ENCODE assay signal across 1 cellular context in the genomic region with DNA sequence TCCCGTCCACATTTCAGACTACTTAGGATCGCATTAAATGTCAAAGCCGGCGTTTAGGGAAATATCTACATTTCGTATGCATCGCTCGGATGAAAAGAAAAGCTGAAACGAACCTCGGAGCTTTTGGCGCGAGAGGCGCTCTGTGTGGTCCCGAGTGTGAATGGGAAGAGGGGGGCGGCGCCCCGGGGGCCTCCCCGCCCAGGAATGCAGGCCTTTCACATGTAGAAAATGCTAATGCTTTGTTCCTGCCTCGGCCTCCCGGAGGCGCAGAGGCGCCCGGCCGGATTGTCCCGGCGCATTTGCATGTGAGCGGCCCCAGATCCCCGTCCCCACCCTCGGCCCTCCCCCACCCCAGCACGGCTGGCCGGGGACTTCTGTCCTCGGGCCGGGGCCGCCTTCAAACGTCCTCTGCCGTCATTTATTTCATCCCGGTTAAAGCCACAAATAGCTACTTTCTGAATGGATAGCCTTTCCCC.
A peak's percentile ranks its signal among the peaks of the same experiment; 100 is the strongest.
TF ChIP-seq lines count a peak whose summit lies in the region.

No MANE protein-coding gene starts in this region.

TF ChIP-seq in WTC11, 78 proteins besides CTCF, POLR2A, EP300 and RAD21 (continued from another document):
- TF ChIP-seq, protein P1, sequence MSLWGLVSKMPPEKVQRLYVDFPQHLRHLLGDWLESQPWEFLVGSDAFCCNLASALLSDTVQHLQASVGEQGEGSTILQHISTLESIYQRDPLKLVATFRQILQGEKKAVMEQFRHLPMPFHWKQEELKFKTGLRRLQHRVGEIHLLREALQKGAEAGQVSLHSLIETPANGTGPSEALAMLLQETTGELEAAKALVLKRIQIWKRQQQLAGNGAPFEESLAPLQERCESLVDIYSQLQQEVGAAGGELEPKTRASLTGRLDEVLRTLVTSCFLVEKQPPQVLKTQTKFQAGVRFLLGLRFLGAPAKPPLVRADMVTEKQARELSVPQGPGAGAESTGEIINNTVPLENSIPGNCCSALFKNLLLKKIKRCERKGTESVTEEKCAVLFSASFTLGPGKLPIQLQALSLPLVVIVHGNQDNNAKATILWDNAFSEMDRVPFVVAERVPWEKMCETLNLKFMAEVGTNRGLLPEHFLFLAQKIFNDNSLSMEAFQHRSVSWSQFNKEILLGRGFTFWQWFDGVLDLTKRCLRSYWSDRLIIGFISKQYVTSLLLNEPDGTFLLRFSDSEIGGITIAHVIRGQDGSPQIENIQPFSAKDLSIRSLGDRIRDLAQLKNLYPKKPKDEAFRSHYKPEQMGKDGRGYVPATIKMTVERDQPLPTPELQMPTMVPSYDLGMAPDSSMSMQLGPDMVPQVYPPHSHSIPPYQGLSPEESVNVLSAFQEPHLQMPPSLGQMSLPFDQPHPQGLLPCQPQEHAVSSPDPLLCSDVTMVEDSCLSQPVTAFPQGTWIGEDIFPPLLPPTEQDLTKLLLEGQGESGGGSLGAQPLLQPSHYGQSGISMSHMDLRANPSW (CRISPR knock-in tag; conservative IDR thresholded peaks at IDR 0.05; ENCODE audit: low read depth), result no peak
- no peak for TF ChIP-seq ZNF138 (CRISPR knock-in tag; conservative IDR thresholded peaks at IDR 0.05)
- TF ChIP-seq, protein P2, sequence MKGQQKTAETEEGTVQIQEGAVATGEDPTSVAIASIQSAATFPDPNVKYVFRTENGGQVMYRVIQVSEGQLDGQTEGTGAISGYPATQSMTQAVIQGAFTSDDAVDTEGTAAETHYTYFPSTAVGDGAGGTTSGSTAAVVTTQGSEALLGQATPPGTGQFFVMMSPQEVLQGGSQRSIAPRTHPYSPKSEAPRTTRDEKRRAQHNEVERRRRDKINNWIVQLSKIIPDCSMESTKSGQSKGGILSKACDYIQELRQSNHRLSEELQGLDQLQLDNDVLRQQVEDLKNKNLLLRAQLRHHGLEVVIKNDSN (CRISPR knock-in tag; IDR thresholded peaks at IDR 0.05), result no peak
- TF ChIP-seq ZNF219 (CRISPR knock-in tag; IDR thresholded peaks at IDR 0.05; ENCODE audit: borderline replicate concordance), result no peak
- TF ChIP-seq, protein P3, sequence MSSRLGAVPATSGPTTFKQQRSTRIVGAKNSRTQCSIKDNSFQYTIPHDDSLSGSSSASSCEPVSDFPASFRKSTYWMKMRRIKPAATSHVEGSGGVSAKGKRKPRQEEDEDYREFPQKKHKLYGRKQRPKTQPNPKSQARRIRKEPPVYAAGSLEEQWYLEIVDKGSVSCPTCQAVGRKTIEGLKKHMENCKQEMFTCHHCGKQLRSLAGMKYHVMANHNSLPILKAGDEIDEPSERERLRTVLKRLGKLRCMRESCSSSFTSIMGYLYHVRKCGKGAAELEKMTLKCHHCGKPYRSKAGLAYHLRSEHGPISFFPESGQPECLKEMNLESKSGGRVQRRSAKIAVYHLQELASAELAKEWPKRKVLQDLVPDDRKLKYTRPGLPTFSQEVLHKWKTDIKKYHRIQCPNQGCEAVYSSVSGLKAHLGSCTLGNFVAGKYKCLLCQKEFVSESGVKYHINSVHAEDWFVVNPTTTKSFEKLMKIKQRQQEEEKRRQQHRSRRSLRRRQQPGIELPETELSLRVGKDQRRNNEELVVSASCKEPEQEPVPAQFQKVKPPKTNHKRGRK (CRISPR knock-in tag; IDR thresholded peaks at IDR 0.05; ENCODE audit: borderline replicate concordance), result no peak
- TF ChIP-seq SMAD3 (CRISPR knock-in tag; IDR thresholded peaks at IDR 0.05; ENCODE audit: borderline replicate concordance), result 0 out of 2 replicates have a peak, but pooled peaks have one; percentile 21
- no peak for TF ChIP-seq MXD4 (CRISPR knock-in tag; IDR thresholded peaks at IDR 0.05; ENCODE audit: borderline replicate concordance)
- TF ChIP-seq, protein P4, sequence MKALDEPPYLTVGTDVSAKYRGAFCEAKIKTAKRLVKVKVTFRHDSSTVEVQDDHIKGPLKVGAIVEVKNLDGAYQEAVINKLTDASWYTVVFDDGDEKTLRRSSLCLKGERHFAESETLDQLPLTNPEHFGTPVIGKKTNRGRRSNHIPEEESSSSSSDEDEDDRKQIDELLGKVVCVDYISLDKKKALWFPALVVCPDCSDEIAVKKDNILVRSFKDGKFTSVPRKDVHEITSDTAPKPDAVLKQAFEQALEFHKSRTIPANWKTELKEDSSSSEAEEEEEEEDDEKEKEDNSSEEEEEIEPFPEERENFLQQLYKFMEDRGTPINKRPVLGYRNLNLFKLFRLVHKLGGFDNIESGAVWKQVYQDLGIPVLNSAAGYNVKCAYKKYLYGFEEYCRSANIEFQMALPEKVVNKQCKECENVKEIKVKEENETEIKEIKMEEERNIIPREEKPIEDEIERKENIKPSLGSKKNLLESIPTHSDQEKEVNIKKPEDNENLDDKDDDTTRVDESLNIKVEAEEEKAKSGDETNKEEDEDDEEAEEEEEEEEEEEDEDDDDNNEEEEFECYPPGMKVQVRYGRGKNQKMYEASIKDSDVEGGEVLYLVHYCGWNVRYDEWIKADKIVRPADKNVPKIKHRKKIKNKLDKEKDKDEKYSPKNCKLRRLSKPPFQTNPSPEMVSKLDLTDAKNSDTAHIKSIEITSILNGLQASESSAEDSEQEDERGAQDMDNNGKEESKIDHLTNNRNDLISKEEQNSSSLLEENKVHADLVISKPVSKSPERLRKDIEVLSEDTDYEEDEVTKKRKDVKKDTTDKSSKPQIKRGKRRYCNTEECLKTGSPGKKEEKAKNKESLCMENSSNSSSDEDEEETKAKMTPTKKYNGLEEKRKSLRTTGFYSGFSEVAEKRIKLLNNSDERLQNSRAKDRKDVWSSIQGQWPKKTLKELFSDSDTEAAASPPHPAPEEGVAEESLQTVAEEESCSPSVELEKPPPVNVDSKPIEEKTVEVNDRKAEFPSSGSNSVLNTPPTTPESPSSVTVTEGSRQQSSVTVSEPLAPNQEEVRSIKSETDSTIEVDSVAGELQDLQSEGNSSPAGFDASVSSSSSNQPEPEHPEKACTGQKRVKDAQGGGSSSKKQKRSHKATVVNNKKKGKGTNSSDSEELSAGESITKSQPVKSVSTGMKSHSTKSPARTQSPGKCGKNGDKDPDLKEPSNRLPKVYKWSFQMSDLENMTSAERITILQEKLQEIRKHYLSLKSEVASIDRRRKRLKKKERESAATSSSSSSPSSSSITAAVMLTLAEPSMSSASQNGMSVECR (CRISPR knock-in tag; IDR thresholded peaks at IDR 0.05; ENCODE audit: borderline replicate concordance), result no peak
- no peak for TF ChIP-seq TCF7 (CRISPR knock-in tag; IDR thresholded peaks at IDR 0.05; ENCODE audit: low read depth)
- no peak for TF ChIP-seq IRF2 (CRISPR knock-in tag; IDR thresholded peaks at IDR 0.05; ENCODE audit: borderline replicate concordance, low read depth)
- TF ChIP-seq, protein P5, sequence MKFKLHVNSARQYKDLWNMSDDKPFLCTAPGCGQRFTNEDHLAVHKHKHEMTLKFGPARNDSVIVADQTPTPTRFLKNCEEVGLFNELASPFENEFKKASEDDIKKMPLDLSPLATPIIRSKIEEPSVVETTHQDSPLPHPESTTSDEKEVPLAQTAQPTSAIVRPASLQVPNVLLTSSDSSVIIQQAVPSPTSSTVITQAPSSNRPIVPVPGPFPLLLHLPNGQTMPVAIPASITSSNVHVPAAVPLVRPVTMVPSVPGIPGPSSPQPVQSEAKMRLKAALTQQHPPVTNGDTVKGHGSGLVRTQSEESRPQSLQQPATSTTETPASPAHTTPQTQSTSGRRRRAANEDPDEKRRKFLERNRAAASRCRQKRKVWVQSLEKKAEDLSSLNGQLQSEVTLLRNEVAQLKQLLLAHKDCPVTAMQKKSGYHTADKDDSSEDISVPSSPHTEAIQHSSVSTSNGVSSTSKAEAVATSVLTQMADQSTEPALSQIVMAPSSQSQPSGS (CRISPR knock-in tag; IDR thresholded peaks at IDR 0.05; ENCODE audit: borderline replicate concordance, low read depth), result no peak
- no peak; the same call in 1 of the 2 replicates for TF ChIP-seq ETV6 (CRISPR knock-in tag; IDR thresholded peaks at IDR 0.05)
- peak; percentile 75 for TF ChIP-seq CBFB (CRISPR knock-in tag; IDR thresholded peaks at IDR 0.05; ENCODE audit: low read depth)
- TF ChIP-seq, protein P6, sequence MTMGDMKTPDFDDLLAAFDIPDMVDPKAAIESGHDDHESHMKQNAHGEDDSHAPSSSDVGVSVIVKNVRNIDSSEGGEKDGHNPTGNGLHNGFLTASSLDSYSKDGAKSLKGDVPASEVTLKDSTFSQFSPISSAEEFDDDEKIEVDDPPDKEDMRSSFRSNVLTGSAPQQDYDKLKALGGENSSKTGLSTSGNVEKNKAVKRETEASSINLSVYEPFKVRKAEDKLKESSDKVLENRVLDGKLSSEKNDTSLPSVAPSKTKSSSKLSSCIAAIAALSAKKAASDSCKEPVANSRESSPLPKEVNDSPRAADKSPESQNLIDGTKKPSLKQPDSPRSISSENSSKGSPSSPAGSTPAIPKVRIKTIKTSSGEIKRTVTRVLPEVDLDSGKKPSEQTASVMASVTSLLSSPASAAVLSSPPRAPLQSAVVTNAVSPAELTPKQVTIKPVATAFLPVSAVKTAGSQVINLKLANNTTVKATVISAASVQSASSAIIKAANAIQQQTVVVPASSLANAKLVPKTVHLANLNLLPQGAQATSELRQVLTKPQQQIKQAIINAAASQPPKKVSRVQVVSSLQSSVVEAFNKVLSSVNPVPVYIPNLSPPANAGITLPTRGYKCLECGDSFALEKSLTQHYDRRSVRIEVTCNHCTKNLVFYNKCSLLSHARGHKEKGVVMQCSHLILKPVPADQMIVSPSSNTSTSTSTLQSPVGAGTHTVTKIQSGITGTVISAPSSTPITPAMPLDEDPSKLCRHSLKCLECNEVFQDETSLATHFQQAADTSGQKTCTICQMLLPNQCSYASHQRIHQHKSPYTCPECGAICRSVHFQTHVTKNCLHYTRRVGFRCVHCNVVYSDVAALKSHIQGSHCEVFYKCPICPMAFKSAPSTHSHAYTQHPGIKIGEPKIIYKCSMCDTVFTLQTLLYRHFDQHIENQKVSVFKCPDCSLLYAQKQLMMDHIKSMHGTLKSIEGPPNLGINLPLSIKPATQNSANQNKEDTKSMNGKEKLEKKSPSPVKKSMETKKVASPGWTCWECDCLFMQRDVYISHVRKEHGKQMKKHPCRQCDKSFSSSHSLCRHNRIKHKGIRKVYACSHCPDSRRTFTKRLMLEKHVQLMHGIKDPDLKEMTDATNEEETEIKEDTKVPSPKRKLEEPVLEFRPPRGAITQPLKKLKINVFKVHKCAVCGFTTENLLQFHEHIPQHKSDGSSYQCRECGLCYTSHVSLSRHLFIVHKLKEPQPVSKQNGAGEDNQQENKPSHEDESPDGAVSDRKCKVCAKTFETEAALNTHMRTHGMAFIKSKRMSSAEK (CRISPR knock-in tag; IDR thresholded peaks at IDR 0.05; ENCODE audit: borderline replicate concordance), result no peak
- 0 out of 2 replicates have a peak, but pooled peaks have one; percentile 41 for TF ChIP-seq SP1 (CRISPR knock-in tag; conservative IDR thresholded peaks at IDR 0.05)
- no peak for TF ChIP-seq NR1H2 (CRISPR knock-in tag; IDR thresholded peaks at IDR 0.05)
- TF ChIP-seq, protein P7, sequence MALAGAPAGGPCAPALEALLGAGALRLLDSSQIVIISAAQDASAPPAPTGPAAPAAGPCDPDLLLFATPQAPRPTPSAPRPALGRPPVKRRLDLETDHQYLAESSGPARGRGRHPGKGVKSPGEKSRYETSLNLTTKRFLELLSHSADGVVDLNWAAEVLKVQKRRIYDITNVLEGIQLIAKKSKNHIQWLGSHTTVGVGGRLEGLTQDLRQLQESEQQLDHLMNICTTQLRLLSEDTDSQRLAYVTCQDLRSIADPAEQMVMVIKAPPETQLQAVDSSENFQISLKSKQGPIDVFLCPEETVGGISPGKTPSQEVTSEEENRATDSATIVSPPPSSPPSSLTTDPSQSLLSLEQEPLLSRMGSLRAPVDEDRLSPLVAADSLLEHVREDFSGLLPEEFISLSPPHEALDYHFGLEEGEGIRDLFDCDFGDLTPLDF (CRISPR knock-in tag; IDR thresholded peaks at IDR 0.05), result 0 out of 2 replicates have a peak, but pooled peaks have one; percentile 67
- TF ChIP-seq ZNF121 (CRISPR knock-in tag; IDR thresholded peaks at IDR 0.05), result peak; percentile 45; the same call in 1 of the 2 replicates
- TF ChIP-seq NFYB (CRISPR knock-in tag; conservative IDR thresholded peaks at IDR 0.05; ENCODE audit: low read depth), result no peak
- no peak for TF ChIP-seq HMGA2 (CRISPR knock-in tag; IDR thresholded peaks at IDR 0.05)
- TF ChIP-seq RELA (CRISPR knock-in tag; IDR thresholded peaks at IDR 0.05; ENCODE audit: borderline replicate concordance), result no peak
- no peak for TF ChIP-seq NR2C2 (CRISPR knock-in tag; IDR thresholded peaks at IDR 0.05)
- peak; percentile 93 for TF ChIP-seq ZNF423 (CRISPR knock-in tag; IDR thresholded peaks at IDR 0.05)
- TF ChIP-seq TEAD1 (CRISPR knock-in tag; IDR thresholded peaks at IDR 0.05), result peak; percentile 93; the same call in 1 of the 2 replicates
- TF ChIP-seq, protein P8, sequence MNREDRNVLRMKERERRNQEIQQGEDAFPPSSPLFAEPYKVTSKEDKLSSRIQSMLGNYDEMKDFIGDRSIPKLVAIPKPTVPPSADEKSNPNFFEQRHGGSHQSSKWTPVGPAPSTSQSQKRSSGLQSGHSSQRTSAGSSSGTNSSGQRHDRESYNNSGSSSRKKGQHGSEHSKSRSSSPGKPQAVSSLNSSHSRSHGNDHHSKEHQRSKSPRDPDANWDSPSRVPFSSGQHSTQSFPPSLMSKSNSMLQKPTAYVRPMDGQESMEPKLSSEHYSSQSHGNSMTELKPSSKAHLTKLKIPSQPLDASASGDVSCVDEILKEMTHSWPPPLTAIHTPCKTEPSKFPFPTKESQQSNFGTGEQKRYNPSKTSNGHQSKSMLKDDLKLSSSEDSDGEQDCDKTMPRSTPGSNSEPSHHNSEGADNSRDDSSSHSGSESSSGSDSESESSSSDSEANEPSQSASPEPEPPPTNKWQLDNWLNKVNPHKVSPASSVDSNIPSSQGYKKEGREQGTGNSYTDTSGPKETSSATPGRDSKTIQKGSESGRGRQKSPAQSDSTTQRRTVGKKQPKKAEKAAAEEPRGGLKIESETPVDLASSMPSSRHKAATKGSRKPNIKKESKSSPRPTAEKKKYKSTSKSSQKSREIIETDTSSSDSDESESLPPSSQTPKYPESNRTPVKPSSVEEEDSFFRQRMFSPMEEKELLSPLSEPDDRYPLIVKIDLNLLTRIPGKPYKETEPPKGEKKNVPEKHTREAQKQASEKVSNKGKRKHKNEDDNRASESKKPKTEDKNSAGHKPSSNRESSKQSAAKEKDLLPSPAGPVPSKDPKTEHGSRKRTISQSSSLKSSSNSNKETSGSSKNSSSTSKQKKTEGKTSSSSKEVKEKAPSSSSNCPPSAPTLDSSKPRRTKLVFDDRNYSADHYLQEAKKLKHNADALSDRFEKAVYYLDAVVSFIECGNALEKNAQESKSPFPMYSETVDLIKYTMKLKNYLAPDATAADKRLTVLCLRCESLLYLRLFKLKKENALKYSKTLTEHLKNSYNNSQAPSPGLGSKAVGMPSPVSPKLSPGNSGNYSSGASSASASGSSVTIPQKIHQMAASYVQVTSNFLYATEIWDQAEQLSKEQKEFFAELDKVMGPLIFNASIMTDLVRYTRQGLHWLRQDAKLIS (CRISPR knock-in tag; IDR thresholded peaks at IDR 0.05; ENCODE audit: borderline replicate concordance), result peak; percentile 91; the same call in 1 of the 2 replicates
- TF ChIP-seq, protein P9, sequence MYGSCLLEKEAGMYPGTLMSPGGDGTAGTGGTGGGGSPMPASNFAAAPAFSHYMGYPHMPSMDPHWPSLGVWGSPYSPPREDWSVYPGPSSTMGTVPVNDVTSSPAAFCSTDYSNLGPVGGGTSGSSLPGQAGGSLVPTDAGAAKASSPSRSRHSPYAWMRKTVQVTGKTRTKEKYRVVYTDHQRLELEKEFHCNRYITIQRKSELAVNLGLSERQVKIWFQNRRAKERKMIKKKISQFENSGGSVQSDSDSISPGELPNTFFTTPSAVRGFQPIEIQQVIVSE (CRISPR knock-in tag; IDR thresholded peaks at IDR 0.05; ENCODE audit: borderline replicate concordance), result no peak
- TF ChIP-seq JUN (CRISPR knock-in tag; IDR thresholded peaks at IDR 0.05), result no peak
- no peak for TF ChIP-seq NFE2L1 (CRISPR knock-in tag; IDR thresholded peaks at IDR 0.05)
